In genomic region chr3:186099178-186099577, GRCh38 we compare ENCODE assay signal across 11 cellular contexts. TPM values are rescaled to one million over a fixed set of nuclear protein-coding genes. Genes with fewer than 3 reads are reported as not detected.
DNase-seq lines count a peak whose midpoint lies in the region; ATAC-seq and TF ChIP-seq lines count a peak whose summit lies in the region.
"Had no signal": no experiment of that assay in that cellular context is flagged by ENCODE, and none has a peak within 500 bp of the region (broad histone marks: within the 10 kb centered on the region; RNA-seq: fewer than 3 reads in every experiment).

No MANE protein-coding gene starts in this region.

- TF ChIP-seq EP300 in gastroesophageal sphincter (IDR thresholded peaks at IDR 0.05) = no peak

- no peak overlapping the region for H3K4me3 ChIP-seq in prostate gland
- H3K4me3 ChIP-seq in gastroesophageal sphincter = no peak overlapping the region
- H3K4me3 ChIP-seq: uterus had no signal

- ATAC-seq in gastroesophageal sphincter = no peak
- ATAC-seq in HG02885 (IDR thresholded peaks at IDR 0.05; ENCODE audit: poor library complexity, unreplicated experiment) = no peak

- no peaks in the 10 kb centered on the region for H3K9me3 ChIP-seq in prostate gland
- H3K9me3 ChIP-seq in gastroesophageal sphincter = no peaks in the 10 kb centered on the region
- H3K9me3 ChIP-seq: uterus had no signal

- H3K27ac ChIP-seq in prostate gland (no peak overlapping the region), gastroesophageal sphincter (no peak overlapping the region)
- H3K27ac ChIP-seq: parathyroid adenoma, uterus, VCaP had no signal

- H3K27me3 ChIP-seq in prostate gland (replicated peaks; ENCODE audit: insufficient read depth) (no peaks in the 10 kb centered on the region), gastroesophageal sphincter (no peaks in the 10 kb centered on the region)
- H3K27me3 ChIP-seq: uterus had no signal

- H3K4me1 ChIP-seq in prostate gland (replicated peaks) (no peaks in the 10 kb centered on the region), gastroesophageal sphincter (peaks cover 4 to 31% (median 16%) of the 10 kb centered on the region in 3 donors)
- H3K4me1 ChIP-seq: uterus had no signal

- no peak for TF ChIP-seq POLR2A in prostate gland (IDR thresholded peaks at IDR 0.05)
- no peak for TF ChIP-seq POLR2A in gastroesophageal sphincter (IDR thresholded peaks at IDR 0.05)

- peak; percentile 86 for DNase-seq in EH (ENCODE audit: low read depth)
- peak; percentile 50 for DNase-seq in NCI-H69 (lab: John Stamatoyannopoulos, UW)
- peak; percentile 87 for DNase-seq in fibroblast of gingiva (ENCODE audit: low read depth)
- peak; percentile 42 for DNase-seq in prostate gland (ENCODE audit: low spot score)
- DNase-seq in activated CD4-positive, alpha-beta T cell treated with anti-CD3 and anti-CD28 coated beads, Interleukin-2, amount 50 U/mL, for 4 hours = no peak
- no peak for DNase-seq in T-helper 1 cell

- 32% methylated on average over 5 of the region's 5 CpGs for WGBS in prostate gland
- WGBS in gastroesophageal sphincter (ENCODE audit: low coverage in 1 of 2), 2 donors = 58 to 63% methylated on average over 3 of the region's 5 CpGs

- intact Hi-C loops in prostate gland (cut with DNase I) = no loop called here

- H3K36me3 ChIP-seq in prostate gland (no peaks in the 10 kb centered on the region), gastroesophageal sphincter (no peaks in the 10 kb centered on the region)
- H3K36me3 ChIP-seq: uterus had no signal

- TF ChIP-seq CTCF in prostate gland (IDR thresholded peaks at IDR 0.05) = no peak
- no peak for TF ChIP-seq CTCF in gastroesophageal sphincter (IDR thresholded peaks at IDR 0.05)

RNA-seq across cellular contexts. Expression of gene ETV5, which starts 9.7 kb away (rescaled TPM):
- total RNA-seq in prostate gland (10 to 100 TPM; 16.5 to 17.6 TPM), gastroesophageal sphincter (10 to 100 TPM in 2 of 4 donors, 1 to 10 TPM in 2; 5.9 to 15.5 (median 9.7) TPM)

Comparison
In these comparisons a context has a peak if more than half of its experiments do, and no peak if none do; other contexts are left out.
1. DNase-seq: peak in EH (single experiment), NCI-H69 (single experiment), fibroblast of gingiva (single experiment) and prostate gland (single experiment); none in activated CD4-positive, alpha-beta T cell treated with anti-CD3 and anti-CD28 coated beads, Interleukin-2, amount 50 U/mL, for 4 hours (0 of 2) and T-helper 1 cell (0 of 5).